ENCODE assay signal across 24 cellular contexts in genomic region chr13:31725841-31726240, GRCh38. TPM values are rescaled to one million over a fixed set of nuclear protein-coding genes. Genes with fewer than 3 reads are reported as not detected.
DNase-seq lines count a peak whose midpoint lies in the region; ATAC-seq, FAIRE-seq and TF ChIP-seq lines count a peak whose summit lies in the region.
"Had no signal": no experiment of that assay in that cellular context is flagged by ENCODE, and none has a peak within 500 bp of the region (broad histone marks: within the 10 kb centered on the region; RNA-seq: fewer than 3 reads in every experiment).

No MANE protein-coding gene starts in this region.

- H3K27ac ChIP-seq in HepG2 (ENCODE audit: extremely low read length, insufficient read depth, low read length) (no peak overlapping the region), right lobe of liver (no peak overlapping the region), PC-3 (ENCODE audit: low read length) (no peak overlapping the region), caudate nucleus (ENCODE audit: low read depth, low read length) (no peak overlapping the region)
- H3K27ac ChIP-seq: GM23248, Peyer's patch had no signal

- POLR2A ChIA-PET in HepG2 (lab: Yijun Ruan, JAX) = no interaction called here
- POLR2A ChIA-PET in PC-3 (lab: Charles Lee; ENCODE audit: unreplicated experiment) = no interaction called here

- BruUV-seq in HepG2 (replicated peaks; lab: Mats Ljungman, UMichigan) (no TSS peak), PC-3 (replicated peaks; lab: Mats Ljungman, UMichigan) (no TSS peak)

- H4K20me1 ChIP-seq in HepG2 (ENCODE audit: insufficient read depth, low read length) (no peaks in the 10 kb centered on the region), PC-3 (ENCODE audit: low read length) (no peaks in the 10 kb centered on the region)

- in situ Hi-C loops in HepG2 (cut with HindIII; ENCODE audit: extremely low pct_ligation_motif_present, low pct_unique_long_range_greater_than_20kb) = loop anchor here (25.0 kb wide), 1 partner anchor 489 kb away; no protein-coding TSS in a partner anchor

- no peak overlapping the region for H3K9ac ChIP-seq in HepG2 (ENCODE audit: insufficient read depth, low read depth, low read length)
- no peak overlapping the region for H3K9ac ChIP-seq in PC-3 (ENCODE audit: low read length)
- H3K9ac ChIP-seq: GM23248 had no signal

- H3K4me2 ChIP-seq in HepG2 (ENCODE audit: low read depth, low read length) (no peak overlapping the region), PC-3 (ENCODE audit: low read length) (no peak overlapping the region)

- no peaks in the 10 kb centered on the region for H3K9me2 ChIP-seq in PC-3 (replicated peaks; ENCODE audit: low read length)

- H3K36me3 ChIP-seq in HepG2 (replicated peaks in 1 of 2; ENCODE audit: control insufficient read depth in 1 of 2, insufficient read depth in 2 of 2, low read length in 2 of 2) (no peaks in the 10 kb centered on the region), right lobe of liver (no peaks in the 10 kb centered on the region), PC-3 (ENCODE audit: low read depth, low read length) (no peaks in the 10 kb centered on the region)
- H3K36me3 ChIP-seq: Peyer's patch had no signal

- CTCF ChIA-PET in HepG2 (lab: Yijun Ruan, JAX; ENCODE audit: low intra/inter-chr PET ratio, low total read pairs) = no interaction called here
- CTCF ChIA-PET in PC-3 (lab: Charles Lee) = no interaction called here

- no peaks in the 10 kb centered on the region for H3F3A ChIP-seq in PC-3 (ENCODE audit: low read length, unreplicated experiment)

- TF ChIP-seq CTCF in HepG2 (CRISPR knock-in tag; IDR thresholded peaks at IDR 0.05) (no peak), right lobe of liver (IDR thresholded peaks at IDR 0.05) (no peak), PC-3 (conservative IDR thresholded peaks at IDR 0.05; ENCODE audit: low read depth, low read length) (no peak), epithelial cell of esophagus (IDR thresholded peaks at IDR 0.05; ENCODE audit: insufficient read depth, low read depth, low read length, missing control alignments) (no peak)

- intact Hi-C loops in HepG2 (cut with micrococcal nuclease; ENCODE audit: unreplicated experiment) (no loop called here), right lobe of liver (cut with DNase I) (no loop called here), PC-3 (cut with micrococcal nuclease) (no loop called here)

- FAIRE-seq in HepG2 (lab: Jason Lieb, UNC) = no peak
- FAIRE-seq: GM12892 had no signal

- no peaks in the 10 kb centered on the region; a peak in 1 of 5 replicates for H3K27me3 ChIP-seq in HepG2 (ENCODE audit: control insufficient read depth in 1 of 2, insufficient read depth in 2 of 2, low read length in 2 of 2)
- no peaks in the 10 kb centered on the region for H3K27me3 ChIP-seq in right lobe of liver
- peaks cover 21% of the 10 kb centered on the region for H3K27me3 ChIP-seq in PC-3 (ENCODE audit: low read length)
- H3K27me3 ChIP-seq: Peyer's patch had no signal

- WGBS in HepG2 (ENCODE audit: low lambda C conversion rate) = 2% methylated on average over 4 of the region's 5 CpGs
- WGBS in right lobe of liver (ENCODE audit: insufficient coverage, low coverage, low lambda C conversion rate, missing lambda C conversion rate) = 100% methylated on average over 1 of the region's 5 CpGs

- no peaks in the 10 kb centered on the region for H3K9me3 ChIP-seq in HepG2 (ENCODE audit: low read length)
- no peaks in the 10 kb centered on the region for H3K9me3 ChIP-seq in right lobe of liver
- H3K9me3 ChIP-seq in PC-3 (ENCODE audit: low read length) = no peaks in the 10 kb centered on the region
- H3K9me3 ChIP-seq: Peyer's patch had no signal

- TF ChIP-seq POLR2A in HepG2 (IDR thresholded peaks at IDR 0.05; ENCODE audit: insufficient read depth in 1 of 2, low read depth in 2 of 2, low read length in 2 of 2) = no peak
- TF ChIP-seq POLR2A in right lobe of liver (IDR thresholded peaks at IDR 0.05) = no peak

- no peak overlapping the region for H2AFZ ChIP-seq in HepG2 (ENCODE audit: low read length)
- no peak overlapping the region for H2AFZ ChIP-seq in PC-3 (ENCODE audit: low read length)
- H2AFZ ChIP-seq: GM23248 had no signal

- TF ChIP-seq EP300 in HepG2 (IDR thresholded peaks at IDR 0.05; ENCODE audit: low read depth in 2 of 2, low read length in 2 of 2) = no peak
- TF ChIP-seq EP300 in HepG2 (CRISPR knock-in tag; IDR thresholded peaks at IDR 0.05; ENCODE audit: borderline replicate concordance) = no peak

- H3K79me2 ChIP-seq in HepG2 (ENCODE audit: insufficient read depth, low read length) = no peaks in the 10 kb centered on the region
- H3K79me2 ChIP-seq in PC-3 (ENCODE audit: low read length) = no peaks in the 10 kb centered on the region

- no peak for ATAC-seq in HepG2
- ATAC-seq in right lobe of liver = no peak
- ATAC-seq in PC-3 = no peak
- ATAC-seq: SK-N-SH treated with all-trans-retinoic acid at 6 μM for 48 hours had no signal

- no peak overlapping the region for H3K4me3 ChIP-seq in HepG2 (replicated peaks in 1 of 3; ENCODE audit: insufficient read depth in 1 of 3, low read depth in 2 of 3, low read length in 3 of 3)
- no peak overlapping the region for H3K4me3 ChIP-seq in right lobe of liver
- H3K4me3 ChIP-seq in PC-3 (ENCODE audit: low read length) = no peak overlapping the region
- H3K4me3 ChIP-seq in epithelial cell of esophagus (ENCODE audit: low read length) = no peak overlapping the region
- H3K4me3 ChIP-seq: GM23248, Peyer's patch had no signal

- H3K4me1 ChIP-seq in HepG2 (ENCODE audit: insufficient read depth, low read length) = no peaks in the 10 kb centered on the region
- H3K4me1 ChIP-seq in right lobe of liver = no peaks in the 10 kb centered on the region
- no peaks in the 10 kb centered on the region for H3K4me1 ChIP-seq in PC-3 (ENCODE audit: insufficient read depth, low read length)
- H3K4me1 ChIP-seq: Peyer's patch had no signal

- DNase-seq in HepG2 (ENCODE audit: low spot score) (no peak), right lobe of liver (no peak), PC-3 (peak; percentile 15), epithelial cell of esophagus (ENCODE audit: low read depth) (peak; percentile 11), inferior parietal cortex (ENCODE audit: extremely low spot score) (no peak), caudate nucleus (lab: John Stamatoyannopoulos, UW) (no peak), hippocampal formation (lab: John Stamatoyannopoulos, UW) (no peak)
- DNase-seq in stimulated activated CD4-positive, alpha-beta T cell treated with anti-CD3 and anti-CD28 coated beads, Interleukin-4, amount 100 ng/mL, for 4 hours = no peak
- DNase-seq: 8988T; CD4-positive, alpha-beta memory T cell; DMS79; GF-D8; GM23248; IMR-90; Kasumi-1; NCI-H1092; NCI-H146; NCI-H2081; NCI-H524; Peyer's patch; SHP77 had no signal

- no peak for TF ChIP-seq RAD21 in HepG2 (CRISPR knock-in tag; IDR thresholded peaks at IDR 0.05)

TF ChIP-seq in HepG2, 621 proteins besides CTCF, POLR2A, EP300 and RAD21:
- TF ChIP-seq ZFP1 (CRISPR knock-in tag; IDR thresholded peaks at IDR 0.05) (no peak), NR0B2 (CRISPR knock-in tag; IDR thresholded peaks at IDR 0.05) (no peak), ZNF670 (CRISPR knock-in tag; IDR thresholded peaks at IDR 0.05; ENCODE audit: borderline replicate concordance) (no peak), TAF1 (CRISPR knock-in tag; IDR thresholded peaks at IDR 0.05) (no peak), BHLHE40 (IDR thresholded peaks at IDR 0.05; ENCODE audit: low read length) (0 out of 2 replicates have a peak, but pooled peaks have one; percentile 12), ZNF841 (CRISPR knock-in tag; IDR thresholded peaks at IDR 0.05; ENCODE audit: borderline replicate concordance) (no peak), ZBTB7A (CRISPR knock-in tag; IDR thresholded peaks at IDR 0.05) (no peak)
TF ChIP-seq in HepG2: peak in this region for 1.

RNA-seq across cellular contexts. Expression of gene RXFP2, which starts 13.5 kb away (rescaled TPM):
- total RNA-seq in HepG2 (2016; rRNA removed; fragmentation: Illumina TruSeq; extraction: Trizol) = not detected in 2 replicates
- total RNA-seq in HepG2 (2016; cell fraction: cytosol; rRNA removed; fragmentation: Illumina TruSeq; extraction: Trizol; ENCODE audit: low read depth) = not detected in 2 replicates
- not detected in 2 replicates for total RNA-seq in HepG2 (2016; cell fraction: insoluble cytoplasmic fraction; rRNA removed; fragmentation: Illumina TruSeq; extraction: Trizol)
- not detected in 2 replicates for total RNA-seq in HepG2 (2016; cell fraction: membrane; rRNA removed; fragmentation: Illumina TruSeq; extraction: Trizol)
- not detected in 2 replicates for total RNA-seq in HepG2 (2016; cell fraction: nucleus; rRNA removed; fragmentation: Illumina TruSeq; extraction: Trizol)
- not detected in 2 replicates for polyA plus RNA-seq in HepG2 (2011; rRNA removed)
- not detected in 2 replicates for polyA plus RNA-seq in HepG2 (2011; cell fraction: cytosol; rRNA removed)
- polyA plus RNA-seq in HepG2 (2011; cell fraction: nucleus; rRNA removed) = not detected in 2 replicates
- polyA plus RNA-seq in HepG2 (2012) = not detected in 2 replicates
- not detected in 2 replicates for polyA plus RNA-seq in HepG2 (2016; cell fraction: cytosol; fragmentation: Illumina TruSeq; extraction: Trizol; ENCODE audit: low read depth)
- not detected in 2 replicates for polyA plus RNA-seq in HepG2 (2016; cell fraction: insoluble cytoplasmic fraction; fragmentation: Illumina TruSeq; extraction: Trizol; ENCODE audit: low read depth)
- not detected in 2 replicates for polyA plus RNA-seq in HepG2 (2016; cell fraction: membrane; fragmentation: Illumina TruSeq; extraction: Trizol; ENCODE audit: low read depth)
- polyA plus RNA-seq in HepG2 (2016; cell fraction: nucleus; fragmentation: Illumina TruSeq; extraction: Trizol; ENCODE audit: insufficient read depth, low read depth) = not detected in 2 replicates
- polyA minus RNA-seq in HepG2 (2011; rRNA and poly(A)+ RNA removed; ENCODE audit: low replicate concordance) = not detected in 2 replicates
- polyA minus RNA-seq in HepG2 (2011; cell fraction: cytosol; rRNA and poly(A)+ RNA removed) = not detected in 2 replicates
- polyA minus RNA-seq in HepG2 (2011; cell fraction: nucleus; rRNA and poly(A)+ RNA removed) = not detected in 2 replicates
- not detected for total RNA-seq in right lobe of liver
- not detected in 2 replicates for total RNA-seq in PC-3 (2014; rRNA removed)
- total RNA-seq: CD4-positive, alpha-beta memory T cell; GM23248; IMR-90; Peyer's patch had no signal
- polyA plus RNA-seq: BJ; CD4-positive, alpha-beta memory T cell; GM23248; IMR-90 had no signal

Comparison
In these comparisons a context has a peak if more than half of its experiments do, and no peak if none do; other contexts are left out.
1. DNase-seq: peak in PC-3 (single experiment) and epithelial cell of esophagus (single experiment); none in HepG2 (single experiment), right lobe of liver (0 of 3), stimulated activated CD4-positive, alpha-beta T cell treated with anti-CD3 and anti-CD28 coated beads, Interleukin-4, amount 100 ng/mL, for 4 hours (0 of 2), inferior parietal cortex (single experiment), caudate nucleus (0 of 61) and hippocampal formation (0 of 2).